Comparison of ENCODE assay signal across 9 cellular contexts in the genomic region with DNA sequence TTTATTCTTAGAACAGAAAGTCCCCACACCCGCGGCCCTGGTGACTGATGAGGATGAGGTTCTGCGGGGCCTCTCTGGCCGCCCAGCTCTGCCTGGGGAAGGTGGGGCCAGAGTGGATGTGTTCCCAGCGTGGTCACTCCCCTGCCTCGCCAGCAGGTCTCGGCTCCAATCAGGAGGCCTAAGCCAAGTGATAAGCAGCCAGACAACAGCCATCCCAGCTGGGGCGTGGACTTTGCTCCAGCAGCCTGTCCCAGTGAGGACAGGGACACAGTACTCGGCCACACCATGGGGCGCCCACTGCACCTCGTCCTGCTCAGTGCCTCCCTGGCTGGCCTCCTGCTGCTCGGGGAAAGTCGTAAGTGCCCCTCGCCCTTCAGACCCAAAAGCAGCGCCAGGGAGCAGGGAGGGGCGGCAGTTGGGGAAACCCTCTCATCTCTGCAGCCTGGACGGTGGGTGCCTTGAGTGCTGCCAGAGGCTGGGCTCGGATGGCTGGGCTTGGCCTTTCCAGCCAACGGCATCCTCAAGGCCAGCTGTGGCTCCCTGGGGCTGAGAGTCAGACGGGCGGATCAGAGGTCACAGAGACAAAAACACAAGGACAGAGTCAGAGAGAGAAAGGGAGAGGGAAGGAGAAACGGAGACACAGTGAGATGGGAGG. TPM values are rescaled to one million over a fixed set of nuclear protein-coding genes. Genes with fewer than 3 reads are reported as not detected.
A peak's percentile ranks its signal among the peaks of the same experiment; 100 is the strongest.
DNase-seq lines count a peak whose midpoint lies in the region; ATAC-seq, FAIRE-seq and TF ChIP-seq lines count a peak whose summit lies in the region.
"Had no signal": no experiment of that assay in that cellular context is flagged by ENCODE, and none has a peak within 500 bp of the region (broad histone marks: within the 10 kb centered on the region; RNA-seq: fewer than 3 reads in every experiment).

A gene (plus strand): TSS at position 229 of the 655 bp plus-strand sequence. CDS start 57 bp downstream, at position 286.

- CTCF ChIA-PET in activated CD8-positive, alpha-beta T cell treated with anti-CD3 and anti-CD28 coated beads for 36 hours (lab: Charles Lee): no interaction called here

- no peak for FAIRE-seq in urothelium cell line (lab: Jason Lieb, UNC)

- no peaks in the 10 kb centered on the region for H3K9me3 Mint-ChIP-seq in nephron progenitor cell
- H3K9me3 Mint-ChIP-seq in activated CD8-positive, alpha-beta T cell treated with anti-CD3 and anti-CD28 coated beads for 36 hours: no peaks in the 10 kb centered on the region
- H3K9me3 Mint-ChIP-seq: effector memory CD8-positive, alpha-beta T cell had no signal

- intact Hi-C loops in activated CD8-positive, alpha-beta T cell treated with anti-CD3 and anti-CD28 coated beads for 36 hours (cut with micrococcal nuclease): no loop called here

- H3K4me3 Mint-ChIP-seq in nephron progenitor cell: peak within 1 kb of the TSS; percentile 8
- no peak within 1 kb of the TSS for H3K4me3 Mint-ChIP-seq in activated CD8-positive, alpha-beta T cell treated with anti-CD3 and anti-CD28 coated beads for 36 hours
- H3K4me3 Mint-ChIP-seq: effector memory CD8-positive, alpha-beta T cell had no signal

- H3K27me3 Mint-ChIP-seq in nephron progenitor cell (ENCODE audit: low read depth, poor library complexity): peaks cover 25% of the 10 kb centered on the region
- H3K27me3 Mint-ChIP-seq in activated CD8-positive, alpha-beta T cell treated with anti-CD3 and anti-CD28 coated beads for 36 hours: peaks cover 11% of the 10 kb centered on the region

- no peaks in the 10 kb centered on the region for H3K36me3 Mint-ChIP-seq in nephron progenitor cell (ENCODE audit: low read depth)
- no peaks in the 10 kb centered on the region for H3K36me3 Mint-ChIP-seq in activated CD8-positive, alpha-beta T cell treated with anti-CD3 and anti-CD28 coated beads for 36 hours (ENCODE audit: low read depth)

- peak within 1 kb of the TSS; percentile 62 for H3K4me3 ChIP-seq in fibroblast of the aortic adventitia (ENCODE audit: low read depth, low read length)

- no peak for ATAC-seq in activated CD8-positive, alpha-beta T cell treated with anti-CD3 and anti-CD28 coated beads for 36 hours
- ATAC-seq: effector memory CD8-positive, alpha-beta T cell had no signal

- H3K27ac Mint-ChIP-seq in nephron progenitor cell: no peak within 1 kb of the TSS
- no peak within 1 kb of the TSS for H3K27ac Mint-ChIP-seq in activated CD8-positive, alpha-beta T cell treated with anti-CD3 and anti-CD28 coated beads for 36 hours

- TF ChIP-seq CTCF in fibroblast of the aortic adventitia (IDR thresholded peaks at IDR 0.05; ENCODE audit: insufficient read depth, low read length) (peak; percentile 28), nephron progenitor cell (IDR thresholded peaks at IDR 0.05) (no peak)
- no peak for TF ChIP-seq CTCF in activated CD8-positive, alpha-beta T cell treated with anti-CD3 and anti-CD28 coated beads for 36 hours (IDR thresholded peaks at IDR 0.05)

- POLR2A ChIA-PET in activated CD8-positive, alpha-beta T cell treated with anti-CD3 and anti-CD28 coated beads for 36 hours (lab: Charles Lee): no interaction called here

- DNase-seq in A172 (ENCODE audit: low spot score) (peak; percentile 33), NCI-H526 (lab: John Stamatoyannopoulos, UW) (peak; percentile 63 to 86), fibroblast of the aortic adventitia (ENCODE audit: low read depth) (peak; percentile 74), nephron progenitor cell (peak; percentile 54), NK-92 (lab: John Stamatoyannopoulos, UW; ENCODE audit: unreplicated experiment) (no peak), urothelium cell line (ENCODE audit: low spot score) (no peak), SKM-1 (lab: John Stamatoyannopoulos, UW; ENCODE audit: unreplicated experiment) (no peak)
- no peak for DNase-seq in activated CD8-positive, alpha-beta T cell treated with anti-CD3 and anti-CD28 coated beads for 36 hours
- DNase-seq: effector memory CD8-positive, alpha-beta T cell had no signal

- H3K4me1 Mint-ChIP-seq in nephron progenitor cell: peaks cover 31% of the 10 kb centered on the region
- no peaks in the 10 kb centered on the region for H3K4me1 Mint-ChIP-seq in activated CD8-positive, alpha-beta T cell treated with anti-CD3 and anti-CD28 coated beads for 36 hours (ENCODE audit: low read depth)

RNA-seq across cellular contexts. Expression of the gene that starts here (rescaled TPM):
- total RNA-seq in A172 (2014; rRNA removed; shearing (Covaris generic)): 0.29 and 0.36 TPM in 2 replicates
- total RNA-seq in fibroblast of the aortic adventitia (ENCODE audit: low replicate concordance): 2.7 and 12.6 TPM in 2 replicates
- total RNA-seq in activated CD8-positive, alpha-beta T cell treated with anti-CD3 and anti-CD28 coated beads for 36 hours: not detected

Comparison
In these comparisons a context has a peak if more than half of its experiments do, and no peak if none do; other contexts are left out.
1. Peak in DNase-seq in A172; RNA of the gene not detected or under 1 TPM.
2. DNase-seq: peak in NCI-H526 (2 of 2), fibroblast of the aortic adventitia (single experiment) and nephron progenitor cell (single experiment); none in NK-92 (single experiment), urothelium cell line (single experiment), activated CD8-positive, alpha-beta T cell treated with anti-CD3 and anti-CD28 coated beads for 36 hours (single experiment) and SKM-1 (single experiment).